In the genomic region with DNA sequence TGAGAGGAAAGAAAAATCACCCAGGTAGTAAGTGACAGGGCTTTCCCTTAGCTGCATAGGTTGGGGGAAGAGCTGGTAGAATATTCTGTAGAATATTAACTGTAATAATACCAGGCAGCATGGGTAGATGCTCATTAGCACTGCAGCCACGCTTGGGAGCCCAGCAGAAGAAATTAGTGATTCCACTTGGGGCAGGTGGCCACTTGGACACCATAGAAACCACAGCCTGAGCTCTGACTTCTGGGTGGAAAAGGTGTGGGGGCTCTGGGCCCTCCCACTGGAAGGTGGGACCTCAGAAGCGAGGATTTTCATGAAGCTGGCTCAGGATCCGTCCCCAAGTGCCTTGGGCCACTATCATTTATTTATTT, we compare ENCODE assay signal across 27 cellular contexts.
DNase-seq lines count a peak whose midpoint lies in the region; ATAC-seq lines count a peak whose summit lies in the region.
"Had no signal": no experiment of that assay in that cellular context is flagged by ENCODE, and none has a peak within 500 bp of the region (broad histone marks: within the 10 kb centered on the region; RNA-seq: fewer than 3 reads in every experiment).

No MANE protein-coding gene starts in this region.

- no peaks in the 10 kb centered on the region for H3K36me3 Mint-ChIP-seq in stimulated activated effector memory CD8-positive, alpha-beta T cell treated with anti-CD3 and anti-CD28 coated beads, Interleukin-12 subunit alpha, Interleukin-12 subunit beta, amount 100 ng/mL, for 72 hours
- H3K36me3 Mint-ChIP-seq: activated CD4-positive, alpha-beta memory T cell treated with anti-CD3 and anti-CD28 coated beads for 36 hours; CD4-positive, CD25-positive, alpha-beta regulatory T cell; stimulated activated memory B cell treated with anti-CD40 and anti-IgM and Interleukin-4, amounts not matched to agents 10 μg/mL and 1 μg/mL and 100 μg/mL, for 72 hours had no signal

- no peaks in the 10 kb centered on the region for H3K4me1 Mint-ChIP-seq in stimulated activated effector memory CD8-positive, alpha-beta T cell treated with anti-CD3 and anti-CD28 coated beads, Interleukin-12 subunit alpha, Interleukin-12 subunit beta, amount 100 ng/mL, for 72 hours
- H3K4me1 Mint-ChIP-seq: activated B cell treated with CpG ODN at 0.5 μM for 24 hours; stimulated activated memory B cell treated with anti-CD40 and anti-IgM and Interleukin-4, amounts not matched to agents 10 μg/mL and 1 μg/mL and 100 μg/mL, for 72 hours had no signal

- H3K4me3 Mint-ChIP-seq in stimulated activated effector memory CD8-positive, alpha-beta T cell treated with anti-CD3 and anti-CD28 coated beads, Interleukin-12 subunit alpha, Interleukin-12 subunit beta, amount 100 ng/mL, for 72 hours = no peak overlapping the region
- H3K4me3 Mint-ChIP-seq: activated B cell treated with CpG ODN at 0.5 μM for 24 hours; activated CD4-positive, alpha-beta memory T cell treated with anti-CD3 and anti-CD28 coated beads for 36 hours; CD4-positive, CD25-positive, alpha-beta regulatory T cell; stimulated activated memory B cell treated with anti-CD40 and anti-IgM and Interleukin-4, amounts not matched to agents 10 μg/mL and 1 μg/mL and 100 μg/mL, for 72 hours had no signal

- no peaks in the 10 kb centered on the region for H3K9me3 Mint-ChIP-seq in stimulated activated effector memory CD8-positive, alpha-beta T cell treated with anti-CD3 and anti-CD28 coated beads, Interleukin-12 subunit alpha, Interleukin-12 subunit beta, amount 100 ng/mL, for 72 hours
- H3K9me3 Mint-ChIP-seq: activated B cell treated with CpG ODN at 0.5 μM for 24 hours; activated CD4-positive, alpha-beta memory T cell treated with anti-CD3 and anti-CD28 coated beads for 36 hours; stimulated activated memory B cell treated with anti-CD40 and anti-IgM and Interleukin-4, amounts not matched to agents 10 μg/mL and 1 μg/mL and 100 μg/mL, for 72 hours had no signal

- H3K27ac Mint-ChIP-seq in stimulated activated effector memory CD8-positive, alpha-beta T cell treated with anti-CD3 and anti-CD28 coated beads, Interleukin-12 subunit alpha, Interleukin-12 subunit beta, amount 100 ng/mL, for 72 hours = no peak overlapping the region
- H3K27ac Mint-ChIP-seq: activated B cell treated with CpG ODN at 0.5 μM for 24 hours; activated CD4-positive, alpha-beta memory T cell treated with anti-CD3 and anti-CD28 coated beads for 36 hours; CD4-positive, CD25-positive, alpha-beta regulatory T cell; progenitor cell of endocrine pancreas; stimulated activated memory B cell treated with anti-CD40 and anti-IgM and Interleukin-4, amounts not matched to agents 10 μg/mL and 1 μg/mL and 100 μg/mL, for 72 hours had no signal

- peak; percentile 32 for ATAC-seq in GM18873 (IDR thresholded peaks at IDR 0.05; ENCODE audit: low FRiP score, unreplicated experiment)
- ATAC-seq in GM21576 (IDR thresholded peaks at IDR 0.05; ENCODE audit: unreplicated experiment) = peak; percentile 7
- ATAC-seq in HG02938 (IDR thresholded peaks at IDR 0.05; ENCODE audit: unreplicated experiment) = peak; percentile 46
- no peak for ATAC-seq in HG03025 (IDR thresholded peaks at IDR 0.05; ENCODE audit: low FRiP score, unreplicated experiment)
- ATAC-seq in stimulated activated effector memory CD8-positive, alpha-beta T cell treated with anti-CD3 and anti-CD28 coated beads, Interleukin-12 subunit alpha, Interleukin-12 subunit beta, amount 100 ng/mL, for 72 hours = no peak
- ATAC-seq: body of pancreas; esophagus mucosa; PC-3; stimulated activated memory B cell treated with anti-CD40 and anti-IgM and Interleukin-4, amounts not matched to agents 10 μg/mL and 1 μg/mL and 100 μg/mL, for 72 hours had no signal

- DNase-seq in islet precursor cell (peak; percentile 15), AML-193 (lab: John Stamatoyannopoulos, UW) (no peak), GF-D8 (lab: John Stamatoyannopoulos, UW) (no peak)
- no peak for DNase-seq in stimulated activated effector memory CD8-positive, alpha-beta T cell treated with anti-CD3 and anti-CD28 coated beads, Interleukin-12 subunit alpha, Interleukin-12 subunit beta, amount 100 ng/mL, for 72 hours (ENCODE audit: low spot score in 2 of 2)
- DNase-seq: activated B cell treated with CpG ODN at 0.5 μM for 24 hours; activated CD4-positive, alpha-beta memory T cell treated with anti-CD3 and anti-CD28 coated beads for 36 hours; activated gamma-delta T cell treated with Interleukin-2 at 50 U/mL for 16 hours; activated T-cell treated with anti-CD3 and anti-CD28 coated beads for 4 hours; body of pancreas; CD4-positive, CD25-positive, alpha-beta regulatory T cell; effector memory CD4-positive, alpha-beta T cell; foreskin melanocyte; NCI-H1105 treated with DMSO at 0.1 percent for 48 hours; NCI-H2081; NCI-H345; PC-3; SHP77 treated with DMSO at 0.1 percent for 48 hours; stimulated activated CD4-positive, alpha-beta T cell treated with anti-CD3 and anti-CD28 coated beads, Interleukin-1b, Interleukin-23, amount 100 ng/mL, for 48 hours; SW 1271; uterus had no signal

Comparison
In these comparisons a context has a peak if more than half of its experiments do, and no peak if none do; other contexts are left out.
1. ATAC-seq: peak in GM18873 (single experiment), GM21576 (single experiment) and HG02938 (single experiment); none in HG03025 (single experiment) and stimulated activated effector memory CD8-positive, alpha-beta T cell treated with anti-CD3 and anti-CD28 coated beads, Interleukin-12 subunit alpha, Interleukin-12 subunit beta, amount 100 ng/mL, for 72 hours (single experiment).